ENCODE assay signal across 24 cellular contexts in genomic region chr4:27764526-27764837, GRCh38.
A peak's percentile ranks its signal among the peaks of the same experiment; 100 is the strongest.
DNase-seq lines count a peak whose midpoint lies in the region; ATAC-seq, FAIRE-seq and TF ChIP-seq lines count a peak whose summit lies in the region.
"Had no signal": no experiment of that assay in that cellular context is flagged by ENCODE, and none has a peak within 500 bp of the region (broad histone marks: within the 10 kb centered on the region; RNA-seq: fewer than 3 reads in every experiment).

No MANE protein-coding gene starts in this region.

- BruUV-seq in HepG2 (replicated peaks; lab: Mats Ljungman, UMichigan), result no TSS peak

- H3K27ac Mint-ChIP-seq in stimulated activated naive B cell treated with anti-CD40 and anti-IgM and Interleukin-4, amounts not matched to agents 10 μg/mL and 1 μg/mL and 100 μg/mL, for 72 hours, result no peak overlapping the region
- H3K27ac Mint-ChIP-seq: CD14-positive monocyte; effector memory CD8-positive, alpha-beta T cell had no signal

- no peaks in the 10 kb centered on the region for H3K27me3 Mint-ChIP-seq in stimulated activated naive B cell treated with anti-CD40 and anti-IgM and Interleukin-4, amounts not matched to agents 10 μg/mL and 1 μg/mL and 100 μg/mL, for 72 hours
- H3K27me3 Mint-ChIP-seq: effector memory CD8-positive, alpha-beta T cell had no signal

- peaks cover 0 to 3% of the 10 kb centered on the region in 2 donors for H3K9me3 Mint-ChIP-seq in stimulated activated naive B cell treated with anti-CD40 and anti-IgM and Interleukin-4, amounts not matched to agents 10 μg/mL and 1 μg/mL and 100 μg/mL, for 72 hours

- no peaks in the 10 kb centered on the region for H3K4me1 Mint-ChIP-seq in stimulated activated naive B cell treated with anti-CD40 and anti-IgM and Interleukin-4, amounts not matched to agents 10 μg/mL and 1 μg/mL and 100 μg/mL, for 72 hours
- H3K4me1 Mint-ChIP-seq: CD14-positive monocyte had no signal

- ATAC-seq in HepG2 (no peak), HG02642 (IDR thresholded peaks at IDR 0.05; ENCODE audit: poor library complexity, unreplicated experiment) (peak; percentile 64)
- ATAC-seq in stimulated activated naive B cell treated with anti-CD40 and anti-IgM and Interleukin-4, amounts not matched to agents 10 μg/mL and 1 μg/mL and 100 μg/mL, for 72 hours (replicated peaks), result no peak
- ATAC-seq: effector memory CD8-positive, alpha-beta T cell; right cardiac atrium had no signal

- H3K9ac ChIP-seq in liver (ENCODE audit: low read depth in 1 of 2, low read length in 2 of 2), result peak overlapping the region in 1 of 2 donors; percentile 63
- H3K9ac ChIP-seq in HepG2 (ENCODE audit: insufficient read depth, low read depth, low read length), result no peak overlapping the region
- H3K9ac ChIP-seq in MM.1S (ENCODE audit: low read length), result no peak overlapping the region

- H3K4me3 ChIP-seq in liver (ENCODE audit: low read depth in 1 of 3, low read length in 3 of 3) (peak overlapping the region; percentile 45 to 61 (median 56)), HepG2 (replicated peaks in 1 of 3; ENCODE audit: insufficient read depth in 1 of 3, low read depth in 2 of 3, low read length in 3 of 3) (no peak overlapping the region), MM.1S (ENCODE audit: low read length) (peak overlapping the region; percentile 40), small intestine (ENCODE audit: low read depth in 1 of 2, low read length in 2 of 2) (no peak overlapping the region), osteoblast (ENCODE audit: insufficient read depth, low read length) (no peak overlapping the region)
- H3K4me3 ChIP-seq: HAP-1, lung, Peyer's patch, SK-N-MC, thoracic aorta had no signal

- no peak for TF ChIP-seq POLR2A in HepG2 (IDR thresholded peaks at IDR 0.05; ENCODE audit: insufficient read depth in 1 of 2, low read depth in 2 of 2, low read length in 2 of 2)

- H3K4me1 ChIP-seq in liver (ENCODE audit: control insufficient read depth in 4 of 4, insufficient read depth in 4 of 4, low read length in 3 of 4) (peaks cover 0 to 29% (median 7%) of the 10 kb centered on the region in 4 donors), HepG2 (ENCODE audit: insufficient read depth, low read length) (no peaks in the 10 kb centered on the region), MM.1S (ENCODE audit: low read length) (no peaks in the 10 kb centered on the region), small intestine (ENCODE audit: control insufficient read depth in 2 of 2, insufficient read depth in 1 of 2, low read depth in 1 of 2, low read length in 1 of 2) (no peaks in the 10 kb centered on the region), osteoblast (ENCODE audit: insufficient read depth, low read length) (no peaks in the 10 kb centered on the region)
- H3K4me1 ChIP-seq: HAP-1, Peyer's patch had no signal

- H4K20me1 ChIP-seq in HepG2 (ENCODE audit: insufficient read depth, low read length) (no peaks in the 10 kb centered on the region), MM.1S (ENCODE audit: insufficient read depth, low read length) (no peaks in the 10 kb centered on the region), osteoblast (ENCODE audit: insufficient read depth, low read length) (no peaks in the 10 kb centered on the region)

- POLR2A ChIA-PET in HepG2 (lab: Yijun Ruan, JAX), result no interaction called here

- H3K36me3 ChIP-seq in liver (ENCODE audit: control insufficient read depth in 4 of 4, insufficient read depth in 3 of 4, low read depth in 1 of 4, low read length in 3 of 4) (no peaks in the 10 kb centered on the region), HepG2 (replicated peaks in 1 of 2; ENCODE audit: control insufficient read depth in 1 of 2, insufficient read depth in 2 of 2, low read length in 2 of 2) (no peaks in the 10 kb centered on the region), MM.1S (replicated peaks; ENCODE audit: insufficient read depth, low read length) (no peaks in the 10 kb centered on the region), small intestine (ENCODE audit: control insufficient read depth in 2 of 2, insufficient read depth in 2 of 2, low read length in 2 of 2) (no peaks in the 10 kb centered on the region), osteoblast (ENCODE audit: insufficient read depth, low read length) (no peaks in the 10 kb centered on the region)
- H3K36me3 ChIP-seq: HAP-1, Peyer's patch, thoracic aorta had no signal

- in situ Hi-C loops in HepG2 (cut with HindIII; ENCODE audit: extremely low pct_ligation_motif_present, low pct_unique_long_range_greater_than_20kb), result no loop called here

- TF ChIP-seq CTCF in liver (IDR thresholded peaks at IDR 0.05; ENCODE audit: low read depth, low read length, missing input control) (no peak), HepG2 (CRISPR knock-in tag; IDR thresholded peaks at IDR 0.05) (no peak), MM.1S (IDR thresholded peaks at IDR 0.05; ENCODE audit: low read length) (no peak), osteoblast (IDR thresholded peaks at IDR 0.05; ENCODE audit: extremely low read depth, low read depth, low read length) (no peak)

- DNase-seq in HepG2 (ENCODE audit: low spot score), result no peak
- peak; percentile 60 for DNase-seq in MM.1S
- peak; percentile 20 for DNase-seq in small intestine
- DNase-seq in stimulated activated naive B cell treated with anti-CD40 and anti-IgM and Interleukin-4, amounts not matched to agents 10 μg/mL and 1 μg/mL and 100 μg/mL, for 72 hours, result no peak
- no peak for DNase-seq in SKM-1 (lab: John Stamatoyannopoulos, UW; ENCODE audit: unreplicated experiment)
- DNase-seq in osteoblast (ENCODE audit: insufficient read length, low spot score, missing footprints), result no peak
- DNase-seq: activated CD4-positive, CD25-positive, alpha-beta regulatory T cell treated with anti-CD3 and anti-CD28 coated beads, Interleukin-2, amount 50 U/mL, for 72 hours; activated naive CD4-positive, alpha-beta T cell treated with anti-CD3 and anti-CD28 coated beads, Interleukin-2, amount 50 U/mL, for 16 hours; activated T-cell treated with anti-CD3 and anti-CD28 coated beads, Interleukin-2, amount 50 U/mL, for 48 hours; DMS153; effector memory CD8-positive, alpha-beta T cell; NCI-H146; occipital lobe; Peyer's patch; right cardiac atrium; T1000 had no signal

- H2AFZ ChIP-seq in HepG2 (ENCODE audit: low read length), result no peak overlapping the region
- peak overlapping the region; percentile 37; the same call in 1 of the 2 replicates for H2AFZ ChIP-seq in MM.1S (ENCODE audit: low read length)
- no peak overlapping the region for H2AFZ ChIP-seq in osteoblast (ENCODE audit: low read length)

- H3K27ac ChIP-seq in liver (ENCODE audit: low read depth in 1 of 2, low read length in 2 of 2) (peak overlapping the region; percentile 62 to 67), HepG2 (ENCODE audit: extremely low read length, insufficient read depth, low read length) (no peak overlapping the region), MM.1S (ENCODE audit: low read length) (no peak overlapping the region), small intestine (ENCODE audit: low read depth in 1 of 2, low read length in 1 of 2) (no peak overlapping the region), osteoblast (ENCODE audit: low read depth, low read length) (no peak overlapping the region)
- H3K27ac ChIP-seq: Peyer's patch, SK-N-MC, thoracic aorta had no signal

- TF ChIP-seq RAD21 in liver (IDR thresholded peaks at IDR 0.05) (no peak), HepG2 (CRISPR knock-in tag; IDR thresholded peaks at IDR 0.05) (no peak)

- H3K9me3 ChIP-seq in liver (ENCODE audit: control insufficient read depth in 4 of 4, low read length in 3 of 4) (no peaks in the 10 kb centered on the region), HepG2 (ENCODE audit: low read length) (no peaks in the 10 kb centered on the region), MM.1S (replicated peaks; ENCODE audit: insufficient read depth, low read length) (no peaks in the 10 kb centered on the region), small intestine (ENCODE audit: control insufficient read depth, low read depth) (no peaks in the 10 kb centered on the region), osteoblast (ENCODE audit: low read depth, low read length) (no peaks in the 10 kb centered on the region)
- H3K9me3 ChIP-seq: HAP-1, Peyer's patch, thoracic aorta had no signal

- no peaks in the 10 kb centered on the region for H3K27me3 ChIP-seq in liver (ENCODE audit: control insufficient read depth in 4 of 4, insufficient read depth in 4 of 4, low read length in 3 of 4)
- no peaks in the 10 kb centered on the region for H3K27me3 ChIP-seq in HepG2 (ENCODE audit: control insufficient read depth in 1 of 2, insufficient read depth in 2 of 2, low read length in 2 of 2)
- no peaks in the 10 kb centered on the region for H3K27me3 ChIP-seq in MM.1S (replicated peaks; ENCODE audit: insufficient read depth, low read length)
- no peaks in the 10 kb centered on the region for H3K27me3 ChIP-seq in small intestine (ENCODE audit: control insufficient read depth in 2 of 2, insufficient read depth in 2 of 2, low read length in 2 of 2)
- no peaks in the 10 kb centered on the region for H3K27me3 ChIP-seq in osteoblast (ENCODE audit: insufficient read depth, low read length)
- H3K27me3 ChIP-seq: Peyer's patch had no signal

- WGBS in liver, result 21% methylated on average over 4 of the region's 4 CpGs
- 2% methylated on average over 4 of the region's 4 CpGs for WGBS in HepG2 (ENCODE audit: low lambda C conversion rate)
- WGBS in small intestine, 3 donors, result 11 to 32% (median 30%) methylated on average over 4 of the region's 4 CpGs

- H3K9me2 ChIP-seq in MM.1S (replicated peaks; ENCODE audit: insufficient read depth, low read length), result no peaks in the 10 kb centered on the region

- no peaks in the 10 kb centered on the region for H3F3A ChIP-seq in MM.1S (ENCODE audit: insufficient read depth, low read length)

- intact Hi-C loops in HepG2 (cut with micrococcal nuclease; ENCODE audit: unreplicated experiment), result no loop called here

- CTCF ChIA-PET in HepG2 (lab: Yijun Ruan, JAX; ENCODE audit: low intra/inter-chr PET ratio, low total read pairs), result no interaction called here

- no peak for TF ChIP-seq EP300 in HepG2 (IDR thresholded peaks at IDR 0.05; ENCODE audit: low read depth in 2 of 2, low read length in 2 of 2)
- TF ChIP-seq EP300 in HepG2 (CRISPR knock-in tag; IDR thresholded peaks at IDR 0.05; ENCODE audit: borderline replicate concordance), result no peak

- H3K4me3 Mint-ChIP-seq in stimulated activated naive B cell treated with anti-CD40 and anti-IgM and Interleukin-4, amounts not matched to agents 10 μg/mL and 1 μg/mL and 100 μg/mL, for 72 hours, result no peak overlapping the region
- H3K4me3 Mint-ChIP-seq: CD14-positive monocyte; effector memory CD8-positive, alpha-beta T cell had no signal

- H3K79me2 ChIP-seq in HepG2 (ENCODE audit: insufficient read depth, low read length) (no peaks in the 10 kb centered on the region), MM.1S (ENCODE audit: low read length) (no peaks in the 10 kb centered on the region), osteoblast (ENCODE audit: insufficient read depth, low read length) (no peaks in the 10 kb centered on the region)

- H3K36me3 Mint-ChIP-seq in stimulated activated naive B cell treated with anti-CD40 and anti-IgM and Interleukin-4, amounts not matched to agents 10 μg/mL and 1 μg/mL and 100 μg/mL, for 72 hours, result no peaks in the 10 kb centered on the region
- H3K36me3 Mint-ChIP-seq: CD14-positive monocyte had no signal

- no peak for FAIRE-seq in HepG2 (lab: Jason Lieb, UNC)
- no peak for FAIRE-seq in small intestine (lab: Jason Lieb, UNC)
- FAIRE-seq: astrocyte had no signal

- no peak overlapping the region for H3K4me2 ChIP-seq in HepG2 (ENCODE audit: low read depth, low read length)
- H3K4me2 ChIP-seq in MM.1S (ENCODE audit: low read depth, low read length), result peak overlapping the region; percentile 58
- H3K4me2 ChIP-seq in osteoblast (ENCODE audit: insufficient read depth, low read length), result no peak overlapping the region

Comparison
In these comparisons a context has a peak if more than half of its experiments do, and no peak if none do; other contexts are left out.
1. H3K27ac ChIP-seq: peak in liver (2 of 2); none in HepG2 (single experiment), MM.1S (single experiment), small intestine (0 of 2) and osteoblast (single experiment).
2. H3K4me3 ChIP-seq: peak in liver (3 of 3) and MM.1S (single experiment); none in HepG2 (0 of 3), small intestine (0 of 2) and osteoblast (single experiment).
3. DNase-seq: peak in MM.1S (single experiment) and small intestine (single experiment); none in HepG2 (single experiment), stimulated activated naive B cell treated with anti-CD40 and anti-IgM and Interleukin-4, amounts not matched to agents 10 μg/mL and 1 μg/mL and 100 μg/mL, for 72 hours (single experiment), SKM-1 (single experiment) and osteoblast (single experiment).